ENCODE assay signal across 2 cellular contexts in genomic region chr16:67100569-67101300, GRCh38.
TF ChIP-seq lines count a peak whose summit lies in the region.

No MANE protein-coding gene starts in this region.

TF ChIP-seq in IMR-90, 13 proteins besides CTCF, POLR2A, EP300 and RAD21:
- TF ChIP-seq USF2 (IDR thresholded peaks at IDR 0.05; ENCODE audit: low read depth, low read length): no peak
- TF ChIP-seq SMC3 (IDR thresholded peaks at IDR 0.05; ENCODE audit: low read depth, low read length): peak; percentile 58
- no peak for TF ChIP-seq RFX5 (IDR thresholded peaks at IDR 0.05; ENCODE audit: low read depth, low read length)
- no peak for TF ChIP-seq NFE2L2 (IDR thresholded peaks at IDR 0.05; ENCODE audit: low read depth, low read length)
- no peak for TF ChIP-seq ELK1 (IDR thresholded peaks at IDR 0.05; ENCODE audit: borderline replicate concordance, low read depth, low read length)
- peak; percentile 70 for TF ChIP-seq CEBPB (IDR thresholded peaks at IDR 0.05; ENCODE audit: low read depth, low read length)

TF ChIP-seq in GM12878, 131 proteins besides CTCF, POLR2A, EP300 and RAD21:
- TF ChIP-seq CREM (IDR thresholded peaks at IDR 0.05; ENCODE audit: low read depth) (no peak), SMC3 (IDR thresholded peaks at IDR 0.05; ENCODE audit: borderline replicate concordance, low read length) (peak; percentile 62; the same call in 1 of the 2 replicates), GABPA (IDR thresholded peaks at IDR 0.05; ENCODE audit: low read depth) (no peak), KLF5 (IDR thresholded peaks at IDR 0.05; ENCODE audit: partially characterized antibody) (no peak), SREBF2 (IDR thresholded peaks at IDR 0.05; ENCODE audit: low read length) (no peak), SKIL (IDR thresholded peaks at IDR 0.05; ENCODE audit: low read depth, poor library complexity, severe bottlenecking) (no peak), ZBED1 (IDR thresholded peaks at IDR 0.05; ENCODE audit: borderline replicate concordance) (no peak), ASH2L (IDR thresholded peaks at IDR 0.05; ENCODE audit: borderline replicate concordance, low read depth) (no peak)
